ENCODE assay signal across 8 cellular contexts in the genomic region with DNA sequence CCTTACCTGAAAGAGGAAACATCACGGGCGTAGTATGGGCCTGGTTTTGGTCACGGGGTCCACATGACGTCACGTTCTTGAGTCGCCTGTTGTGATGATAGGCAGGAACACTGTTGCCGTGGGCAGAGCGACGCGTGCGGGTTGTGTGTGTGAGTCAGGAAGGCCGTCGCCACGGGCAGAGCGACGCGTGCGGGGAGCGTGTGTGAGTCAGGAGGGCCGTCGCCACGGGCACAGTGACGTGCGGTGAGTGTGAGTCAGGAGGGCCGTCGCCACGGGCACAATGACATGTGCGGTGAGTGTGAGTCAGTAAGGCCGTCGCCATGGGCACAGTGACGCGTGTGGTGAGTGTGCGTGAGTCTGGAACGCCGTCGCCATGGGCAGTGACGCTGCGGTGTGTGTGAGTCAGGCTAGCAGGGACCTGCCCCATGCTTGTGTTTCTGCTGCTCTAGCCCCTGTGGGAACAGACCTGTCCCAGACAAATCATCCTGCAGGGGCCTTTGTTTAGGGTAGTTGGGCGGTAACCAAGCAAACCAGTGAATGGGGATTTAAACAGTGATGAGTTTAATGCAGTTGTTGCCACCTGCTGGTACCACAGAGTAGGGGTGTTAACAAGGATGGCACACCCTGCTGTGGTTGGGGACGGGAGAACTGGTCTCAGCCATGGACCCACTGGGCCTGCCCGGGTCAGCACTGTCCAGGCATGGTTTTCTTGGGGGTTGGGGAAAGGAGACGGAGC. TPM values are rescaled to one million over a fixed set of nuclear protein-coding genes. Genes with fewer than 3 reads are reported as not detected.
DNase-seq lines count a peak whose midpoint lies in the region; ATAC-seq and TF ChIP-seq lines count a peak whose summit lies in the region.

No MANE protein-coding gene starts in this region.

- TF ChIP-seq CTCF in AG10803 (conservative IDR thresholded peaks at IDR 0.05; ENCODE audit: low read length) (no peak; the same call in 1 of the 2 replicates), uterus (IDR thresholded peaks at IDR 0.05) (no peak)
- TF ChIP-seq CTCF in activated CD8-positive, alpha-beta T cell treated with anti-CD3 and anti-CD28 coated beads for 36 hours (IDR thresholded peaks at IDR 0.05) = no peak

- H3K27ac ChIP-seq in uterus = no peak overlapping the region

- POLR2A ChIA-PET in activated CD8-positive, alpha-beta T cell treated with anti-CD3 and anti-CD28 coated beads for 36 hours (lab: Charles Lee) = interaction anchor here (1.0 kb wide), 1 partner anchor 11 kb away, joined by 3 read pairs; no protein-coding TSS in a partner anchor

- intact Hi-C loops in activated CD8-positive, alpha-beta T cell treated with anti-CD3 and anti-CD28 coated beads for 36 hours (cut with micrococcal nuclease) = no loop called here
- intact Hi-C loops in uterus (cut with DNase I; ENCODE audit: low total_unique reads) = no loop called here

- H3K9me3 Mint-ChIP-seq in activated CD8-positive, alpha-beta T cell treated with anti-CD3 and anti-CD28 coated beads for 36 hours = no peaks in the 10 kb centered on the region

- no peak for TF ChIP-seq POLR2A in uterus (IDR thresholded peaks at IDR 0.05)

- peak; percentile 88 for ATAC-seq in activated CD8-positive, alpha-beta T cell treated with anti-CD3 and anti-CD28 coated beads for 36 hours
- ATAC-seq in esophagus mucosa (peak; percentile 97), GM19463 (IDR thresholded peaks at IDR 0.05; ENCODE audit: unreplicated experiment) (no peak)

- H3K4me3 Mint-ChIP-seq in activated CD8-positive, alpha-beta T cell treated with anti-CD3 and anti-CD28 coated beads for 36 hours = no peak overlapping the region

- H3K27me3 ChIP-seq in MG63 (no peaks in the 10 kb centered on the region), uterus (no peaks in the 10 kb centered on the region)

- H3K36me3 Mint-ChIP-seq in activated CD8-positive, alpha-beta T cell treated with anti-CD3 and anti-CD28 coated beads for 36 hours (ENCODE audit: low read depth) = peaks cover 46% of the 10 kb centered on the region

- no peaks in the 10 kb centered on the region for H3K27me3 Mint-ChIP-seq in activated CD8-positive, alpha-beta T cell treated with anti-CD3 and anti-CD28 coated beads for 36 hours

- peak; percentile 29 for DNase-seq in AG10803 (ENCODE audit: low read depth)
- peak; percentile 96 for DNase-seq in MG63
- peak; percentile 76 for DNase-seq in activated CD8-positive, alpha-beta T cell treated with anti-CD3 and anti-CD28 coated beads for 36 hours
- DNase-seq in stimulated activated CD4-positive, alpha-beta T cell treated with anti-CD3 and anti-CD28 coated beads, Interleukin-15, amount 100 ng/mL, for 48 hours (ENCODE audit: low read depth in 2 of 2) = peak; percentile 70 to 79
- DNase-seq in uterus = no peak
- DNase-seq in NCI-H510A (lab: John Stamatoyannopoulos, UW) = no peak

- H3K36me3 ChIP-seq in MG63 (peaks cover 70% of the 10 kb centered on the region), uterus (no peaks in the 10 kb centered on the region)

- CTCF ChIA-PET in activated CD8-positive, alpha-beta T cell treated with anti-CD3 and anti-CD28 coated beads for 36 hours (lab: Charles Lee) = interaction anchor here (0.9 to 2.2 kb wide), 4 partner anchors 9 to 11 kb away, joined by 3 to 7 read pairs (median 4); no protein-coding TSS in a partner anchor

- H3K4me1 Mint-ChIP-seq in activated CD8-positive, alpha-beta T cell treated with anti-CD3 and anti-CD28 coated beads for 36 hours (ENCODE audit: low read depth) = peaks cover 4% of the 10 kb centered on the region

- H3K9me3 ChIP-seq in MG63 = no peaks in the 10 kb centered on the region
- H3K9me3 ChIP-seq in uterus = no peaks in the 10 kb centered on the region

- peak overlapping the region; percentile 58 for H3K27ac Mint-ChIP-seq in activated CD8-positive, alpha-beta T cell treated with anti-CD3 and anti-CD28 coated beads for 36 hours

- H3K4me1 ChIP-seq in uterus = no peaks in the 10 kb centered on the region

- H3K4me3 ChIP-seq in AG10803 (ENCODE audit: low read length) (no peak overlapping the region), MG63 (no peak overlapping the region), uterus (no peak overlapping the region)

RNA-seq across cellular contexts. Expression of a gene that starts 19.8 kb away (rescaled TPM):
- 73.4 and 82.0 TPM in 2 replicates for total RNA-seq in MG63 (2014; rRNA removed; shearing (Covaris generic); ENCODE audit: low replicate concordance)
- total RNA-seq in activated CD8-positive, alpha-beta T cell treated with anti-CD3 and anti-CD28 coated beads for 36 hours = 10 to 100 TPM; 31.0 to 36.9 TPM
- total RNA-seq in esophagus mucosa (12.5 TPM), uterus (10 to 100 TPM in 1 of 4 donors, 1 to 10 TPM in 2, not detected in 1; 1.2 to 10.5 (median 1.3) TPM)

RNA-seq across cellular contexts. Expression of a gene that starts 19.9 kb away (rescaled TPM):
- total RNA-seq in MG63 (2014; rRNA removed; shearing (Covaris generic); ENCODE audit: low replicate concordance) = 15.8 and 27.5 TPM in 2 replicates
- 10 to 100 TPM; 46.6 to 51.7 TPM for total RNA-seq in activated CD8-positive, alpha-beta T cell treated with anti-CD3 and anti-CD28 coated beads for 36 hours
- total RNA-seq in esophagus mucosa (21.2 TPM), uterus (10 to 100 TPM; 31.0 to 53.9 (median 44.2) TPM)

Comparison
In these comparisons a context has a peak if more than half of its experiments do, and no peak if none do; other contexts are left out.
1. DNase-seq: peak in AG10803 (single experiment), MG63 (single experiment), activated CD8-positive, alpha-beta T cell treated with anti-CD3 and anti-CD28 coated beads for 36 hours (single experiment) and stimulated activated CD4-positive, alpha-beta T cell treated with anti-CD3 and anti-CD28 coated beads, Interleukin-15, amount 100 ng/mL, for 48 hours (2 of 2); none in uterus (0 of 2) and NCI-H510A (single experiment).